1 cellular context compared by ENCODE assay signal in the genomic region with DNA sequence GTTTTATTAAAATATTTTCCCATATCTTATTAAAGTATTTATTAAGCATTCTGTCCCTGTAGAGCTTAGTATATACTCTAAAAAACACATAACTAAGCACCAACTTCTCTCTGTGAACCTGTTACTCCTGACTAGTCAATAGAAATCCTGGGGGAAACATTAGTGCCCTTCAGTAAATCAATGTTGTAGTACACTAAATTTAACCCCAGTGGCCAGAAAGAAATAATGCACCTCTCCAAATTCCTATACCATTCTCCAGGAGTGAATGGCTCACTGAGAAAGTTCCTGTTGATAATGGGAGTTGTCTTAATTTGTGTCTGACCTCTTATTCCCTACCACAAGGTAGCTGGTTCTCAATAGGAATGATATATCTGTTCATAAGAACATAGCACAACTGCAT.
TF ChIP-seq lines count a peak whose summit lies in the region.

No MANE protein-coding gene starts in this region.

TF ChIP-seq in GM23338, 12 proteins besides CTCF, POLR2A, EP300 and RAD21 (continued from another document):
- TF ChIP-seq, protein P1, sequence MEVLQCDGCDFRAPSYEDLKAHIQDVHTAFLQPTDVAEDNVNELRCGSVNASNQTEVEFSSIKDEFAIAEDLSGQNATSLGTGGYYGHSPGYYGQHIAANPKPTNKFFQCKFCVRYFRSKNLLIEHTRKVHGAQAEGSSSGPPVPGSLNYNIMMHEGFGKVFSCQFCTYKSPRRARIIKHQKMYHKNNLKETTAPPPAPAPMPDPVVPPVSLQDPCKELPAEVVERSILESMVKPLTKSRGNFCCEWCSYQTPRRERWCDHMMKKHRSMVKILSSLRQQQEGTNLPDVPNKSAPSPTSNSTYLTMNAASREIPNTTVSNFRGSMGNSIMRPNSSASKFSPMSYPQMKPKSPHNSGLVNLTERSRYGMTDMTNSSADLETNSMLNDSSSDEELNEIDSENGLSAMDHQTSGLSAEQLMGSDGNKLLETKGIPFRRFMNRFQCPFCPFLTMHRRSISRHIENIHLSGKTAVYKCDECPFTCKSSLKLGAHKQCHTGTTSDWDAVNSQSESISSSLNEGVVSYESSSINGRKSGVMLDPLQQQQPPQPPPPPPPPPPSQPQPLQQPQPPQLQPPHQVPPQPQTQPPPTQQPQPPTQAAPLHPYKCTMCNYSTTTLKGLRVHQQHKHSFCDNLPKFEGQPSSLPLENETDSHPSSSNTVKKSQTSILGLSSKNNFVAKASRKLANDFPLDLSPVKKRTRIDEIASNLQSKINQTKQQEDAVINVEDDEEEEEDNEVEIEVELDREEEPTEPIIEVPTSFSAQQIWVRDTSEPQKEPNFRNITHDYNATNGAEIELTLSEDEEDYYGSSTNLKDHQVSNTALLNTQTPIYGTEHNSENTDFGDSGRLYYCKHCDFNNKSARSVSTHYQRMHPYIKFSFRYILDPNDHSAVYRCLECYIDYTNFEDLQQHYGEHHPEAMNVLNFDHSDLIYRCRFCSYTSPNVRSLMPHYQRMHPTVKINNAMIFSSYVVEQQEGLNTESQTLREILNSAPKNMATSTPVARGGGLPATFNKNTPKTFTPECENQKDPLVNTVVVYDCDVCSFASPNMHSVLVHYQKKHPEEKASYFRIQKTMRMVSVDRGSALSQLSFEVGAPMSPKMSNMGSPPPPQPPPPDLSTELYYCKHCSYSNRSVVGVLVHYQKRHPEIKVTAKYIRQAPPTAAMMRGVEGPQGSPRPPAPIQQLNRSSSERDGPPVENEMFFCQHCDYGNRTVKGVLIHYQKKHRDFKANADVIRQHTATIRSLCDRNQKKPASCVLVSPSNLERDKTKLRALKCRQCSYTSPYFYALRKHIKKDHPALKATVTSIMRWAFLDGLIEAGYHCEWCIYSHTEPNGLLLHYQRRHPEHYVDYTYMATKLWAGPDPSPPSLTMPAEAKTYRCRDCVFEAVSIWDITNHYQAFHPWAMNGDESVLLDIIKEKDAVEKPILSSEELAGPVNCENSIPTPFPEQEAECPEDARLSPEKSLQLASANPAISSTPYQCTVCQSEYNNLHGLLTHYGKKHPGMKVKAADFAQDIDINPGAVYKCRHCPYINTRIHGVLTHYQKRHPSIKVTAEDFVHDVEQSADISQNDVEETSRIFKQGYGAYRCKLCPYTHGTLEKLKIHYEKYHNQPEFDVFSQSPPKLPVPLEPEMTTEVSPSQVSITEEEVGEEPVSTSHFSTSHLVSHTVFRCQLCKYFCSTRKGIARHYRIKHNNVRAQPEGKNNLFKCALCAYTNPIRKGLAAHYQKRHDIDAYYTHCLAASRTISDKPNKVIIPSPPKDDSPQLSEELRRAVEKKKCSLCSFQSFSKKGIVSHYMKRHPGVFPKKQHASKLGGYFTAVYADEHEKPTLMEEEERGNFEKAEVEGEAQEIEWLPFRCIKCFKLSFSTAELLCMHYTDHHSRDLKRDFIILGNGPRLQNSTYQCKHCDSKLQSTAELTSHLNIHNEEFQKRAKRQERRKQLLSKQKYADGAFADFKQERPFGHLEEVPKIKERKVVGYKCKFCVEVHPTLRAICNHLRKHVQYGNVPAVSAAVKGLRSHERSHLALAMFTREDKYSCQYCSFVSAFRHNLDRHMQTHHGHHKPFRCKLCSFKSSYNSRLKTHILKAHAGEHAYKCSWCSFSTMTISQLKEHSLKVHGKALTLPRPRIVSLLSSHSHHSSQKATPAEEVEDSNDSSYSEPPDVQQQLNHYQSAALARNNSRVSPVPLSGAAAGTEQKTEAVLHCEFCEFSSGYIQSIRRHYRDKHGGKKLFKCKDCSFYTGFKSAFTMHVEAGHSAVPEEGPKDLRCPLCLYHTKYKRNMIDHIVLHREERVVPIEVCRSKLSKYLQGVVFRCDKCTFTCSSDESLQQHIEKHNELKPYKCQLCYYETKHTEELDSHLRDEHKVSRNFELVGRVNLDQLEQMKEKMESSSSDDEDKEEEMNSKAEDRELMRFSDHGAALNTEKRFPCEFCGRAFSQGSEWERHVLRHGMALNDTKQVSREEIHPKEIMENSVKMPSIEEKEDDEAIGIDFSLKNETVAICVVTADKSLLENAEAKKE (CRISPR knock-in tag; IDR thresholded peaks at IDR 0.05) = no peak
- TF ChIP-seq EZH2 (IDR thresholded peaks at IDR 0.05; ENCODE audit: low read depth, unreplicated experiment) = no peak
- no peak for TF ChIP-seq NANOG (IDR thresholded peaks at IDR 0.05; ENCODE audit: borderline replicate concordance)
- TF ChIP-seq EZH2phosphoT487 (IDR thresholded peaks at IDR 0.05; ENCODE audit: unreplicated experiment) = no peak
- no peak for TF ChIP-seq POLR2AphosphoS5 (IDR thresholded peaks at IDR 0.05; ENCODE audit: low read depth)
- TF ChIP-seq, protein P2, sequence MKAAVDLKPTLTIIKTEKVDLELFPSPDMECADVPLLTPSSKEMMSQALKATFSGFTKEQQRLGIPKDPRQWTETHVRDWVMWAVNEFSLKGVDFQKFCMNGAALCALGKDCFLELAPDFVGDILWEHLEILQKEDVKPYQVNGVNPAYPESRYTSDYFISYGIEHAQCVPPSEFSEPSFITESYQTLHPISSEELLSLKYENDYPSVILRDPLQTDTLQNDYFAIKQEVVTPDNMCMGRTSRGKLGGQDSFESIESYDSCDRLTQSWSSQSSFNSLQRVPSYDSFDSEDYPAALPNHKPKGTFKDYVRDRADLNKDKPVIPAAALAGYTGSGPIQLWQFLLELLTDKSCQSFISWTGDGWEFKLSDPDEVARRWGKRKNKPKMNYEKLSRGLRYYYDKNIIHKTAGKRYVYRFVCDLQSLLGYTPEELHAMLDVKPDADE (IDR thresholded peaks at IDR 0.05) = no peak
- TF ChIP-seq STAT1 (IDR thresholded peaks at IDR 0.05; ENCODE audit: unreplicated experiment) = no peak
